In the genomic region with DNA sequence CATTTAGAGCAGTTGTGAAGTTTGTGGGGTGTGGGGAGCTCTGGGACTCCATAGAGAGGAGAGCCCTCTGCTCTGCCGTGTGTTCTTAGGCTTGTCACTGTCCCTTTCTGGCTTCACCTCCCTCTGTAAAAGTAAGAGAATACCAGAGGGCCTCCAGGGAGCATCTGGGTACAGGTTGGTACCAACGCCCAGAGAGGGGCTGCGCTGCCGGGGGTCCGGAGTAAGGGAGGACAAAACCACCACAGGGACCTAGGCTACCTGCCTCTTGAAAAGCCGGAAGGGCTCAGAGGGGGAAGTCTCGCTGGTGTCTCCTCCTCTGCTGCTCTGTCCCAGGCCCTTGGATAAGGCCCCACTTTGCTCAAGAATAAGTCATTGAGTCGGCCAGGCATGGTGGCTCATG, we compare ENCODE assay signal across 12 cellular contexts. TPM values are rescaled to one million over a fixed set of nuclear protein-coding genes. Genes with fewer than 3 reads are reported as not detected.
DNase-seq lines count a peak whose midpoint lies in the region; FAIRE-seq and TF ChIP-seq lines count a peak whose summit lies in the region.
"Had no signal": no experiment of that assay in that cellular context is flagged by ENCODE, and none has a peak within 500 bp of the region (broad histone marks: within the 10 kb centered on the region; RNA-seq: fewer than 3 reads in every experiment).

No MANE protein-coding gene starts in this region.

- H3K36me3 ChIP-seq in endothelial cell of umbilical vein (ENCODE audit: control insufficient read depth in 2 of 2, extremely low read depth in 1 of 2, insufficient read depth in 2 of 2, low read length in 2 of 2) (no peaks in the 10 kb centered on the region), muscle layer of colon (ENCODE audit: insufficient read depth, low read length) (no peaks in the 10 kb centered on the region), thyroid gland (no peaks in the 10 kb centered on the region)

- in situ Hi-C loops in G401 (cut with HindIII; ENCODE audit: low sequenced_read_pairs), result no loop called here

- WGBS in thyroid gland, 2 donors, result 90 to 92% methylated on average over 7 to 8 of the region's 8 CpGs

- intact Hi-C loops in endothelial cell of umbilical vein (cut with micrococcal nuclease) (loop anchor here (1.0 kb wide), 1 partner anchor 9 kb away; no protein-coding TSS in a partner anchor), thyroid gland (cut with DNase I) (no loop called here)

- peak overlapping the region; percentile 92 for H3K27ac ChIP-seq in RWPE1
- H3K27ac ChIP-seq in endothelial cell of umbilical vein (ENCODE audit: insufficient read depth, low read depth, low read length), result peak overlapping the region; percentile 88
- peak overlapping the region; percentile 10 for H3K27ac ChIP-seq in muscle layer of colon (ENCODE audit: low read depth, low read length)
- peak overlapping the region; percentile 91 to 96 (median 93) for H3K27ac ChIP-seq in thyroid gland

- DNase-seq in RWPE1 (ENCODE audit: low spot score) (no peak), endothelial cell of umbilical vein (ENCODE audit: low read depth, low spot score) (no peak), thyroid gland (no peak), activated gamma-delta T cell (lab: John Stamatoyannopoulos, UW) (no peak), G401 (ENCODE audit: low spot score) (no peak), inferior parietal cortex (ENCODE audit: extremely low spot score) (no peak), foreskin fibroblast (no peak)
- DNase-seq: activated CD4-positive, alpha-beta T cell treated with anti-CD3 and anti-CD28 coated beads, Interleukin-2, amount 10 ng/mL, durations not matched to agents 24 days and 14 days; activated naive CD4-positive, alpha-beta T cell; NCI-H2107; T-helper 1 cell had no signal

- H3K79me2 ChIP-seq in endothelial cell of umbilical vein (ENCODE audit: control insufficient read depth, insufficient read depth, low read length), result peaks cover 20% of the 10 kb centered on the region

- H3K9me3 ChIP-seq in endothelial cell of umbilical vein (replicated peaks; ENCODE audit: control insufficient read depth, insufficient read depth, low read length) (no peaks in the 10 kb centered on the region), muscle layer of colon (ENCODE audit: low read length) (no peaks in the 10 kb centered on the region), thyroid gland (no peaks in the 10 kb centered on the region)

- CTCF ChIA-PET in RWPE1 (lab: Yijun Ruan, JAX) (interaction anchor here (0.6 to 1.2 kb wide), 4 partner anchors 10 to 123 kb away, joined by 3 to 4 read pairs (median 4); no protein-coding TSS in a partner anchor), endothelial cell of umbilical vein (lab: Charles Lee) (interaction anchor here (0.7 to 4.0 kb wide), 9 partner anchors 10 to 142 kb away, joined by 3 to 15 read pairs (median 4); no protein-coding TSS in a partner anchor)

- POLR2A ChIA-PET in RWPE1 (lab: Yijun Ruan, JAX; ENCODE audit: low non-redundant PET) (no interaction called here), endothelial cell of umbilical vein (lab: Charles Lee) (interaction anchor here (1.2 kb wide), 1 partner anchor 14 kb away, joined by 4 read pairs; no protein-coding TSS in a partner anchor)

- TF ChIP-seq POLR2A in endothelial cell of umbilical vein (IDR thresholded peaks at IDR 0.05; ENCODE audit: low read depth, low read length) (no peak), thyroid gland (IDR thresholded peaks at IDR 0.05) (no peak)

- no peaks in the 10 kb centered on the region for H3K9me1 ChIP-seq in endothelial cell of umbilical vein (replicated peaks; ENCODE audit: control insufficient read depth, extremely low read depth, insufficient read depth, low read length)

- no peak overlapping the region for H2AFZ ChIP-seq in endothelial cell of umbilical vein (ENCODE audit: low read depth, low read length)

- dilution Hi-C loops in endothelial cell of umbilical vein (cut with MboI; ENCODE audit: extremely low pct_ligation_motif_present, low sequenced_read_pairs), result no loop called here

- FAIRE-seq in endothelial cell of umbilical vein (lab: Jason Lieb, UNC), result peak; percentile 43

- peaks cover 38% of the 10 kb centered on the region for H3K4me1 ChIP-seq in endothelial cell of umbilical vein (ENCODE audit: control insufficient read depth, extremely low read depth, insufficient read depth, low read length)
- H3K4me1 ChIP-seq in muscle layer of colon (ENCODE audit: insufficient read depth, low read length), result peaks cover 22% of the 10 kb centered on the region
- peaks cover 73 to 83% of the 10 kb centered on the region in 2 donors for H3K4me1 ChIP-seq in thyroid gland

- BruUV-seq in endothelial cell of umbilical vein (replicated peaks; lab: Mats Ljungman, UMichigan), result TSS peak; percentile 54

- no peak overlapping the region for H3K4me3 ChIP-seq in endothelial cell of umbilical vein (replicated peaks in 1 of 3; ENCODE audit: insufficient read depth in 1 of 3, low read depth in 1 of 3, low read length in 3 of 3)
- H3K4me3 ChIP-seq in muscle layer of colon (ENCODE audit: low read depth in 1 of 2, low read length in 2 of 2), result no peak overlapping the region
- no peak overlapping the region for H3K4me3 ChIP-seq in thyroid gland (replicated peaks in 1 of 3)
- no peak overlapping the region for H3K4me3 ChIP-seq in foreskin fibroblast (ENCODE audit: low read depth in 1 of 2, low read length in 2 of 2)

- H3K4me2 ChIP-seq in endothelial cell of umbilical vein (ENCODE audit: insufficient read depth, low read length), result no peak overlapping the region

- H3K27me3 ChIP-seq in endothelial cell of umbilical vein (ENCODE audit: control insufficient read depth in 2 of 2, insufficient read depth in 2 of 2, low read length in 2 of 2), result no peaks in the 10 kb centered on the region
- no peaks in the 10 kb centered on the region for H3K27me3 ChIP-seq in muscle layer of colon (ENCODE audit: control insufficient read depth in 1 of 2, insufficient read depth in 2 of 2, low read length in 2 of 2)
- H3K27me3 ChIP-seq in thyroid gland, result no peaks in the 10 kb centered on the region

- no peaks in the 10 kb centered on the region for H4K20me1 ChIP-seq in endothelial cell of umbilical vein (replicated peaks; ENCODE audit: control insufficient read depth, extremely low read depth, insufficient read depth, low read length)

- H3K9ac ChIP-seq in endothelial cell of umbilical vein (replicated peaks; ENCODE audit: extremely low read depth, insufficient read depth, low read length) (no peak overlapping the region), muscle layer of colon (ENCODE audit: low read length) (no peak overlapping the region)

- TF ChIP-seq CTCF in RWPE1 (conservative IDR thresholded peaks at IDR 0.05; ENCODE audit: low read depth) (no peak), endothelial cell of umbilical vein (IDR thresholded peaks at IDR 0.05; ENCODE audit: extremely low read depth in 1 of 2, insufficient read depth in 1 of 2, low read depth in 1 of 2, low read length in 2 of 2) (no peak), thyroid gland (IDR thresholded peaks at IDR 0.05) (no peak), foreskin fibroblast (IDR thresholded peaks at IDR 0.05; ENCODE audit: low read depth, low read length) (no peak)

TF ChIP-seq in endothelial cell of umbilical vein, 7 proteins besides CTCF, POLR2A, EP300 and RAD21:
- TF ChIP-seq EZH2 (IDR thresholded peaks at IDR 0.05; ENCODE audit: borderline replicate concordance, low read depth, low read length, severe bottlenecking) (no peak), POLR2AphosphoS5 (IDR thresholded peaks at IDR 0.05; ENCODE audit: insufficient read depth, low read depth, low read length) (no peak), GATA2 (IDR thresholded peaks at IDR 0.05; ENCODE audit: insufficient read depth, insufficient read length, low read depth, low read length) (no peak), JUN (IDR thresholded peaks at IDR 0.05; ENCODE audit: borderline replicate concordance, insufficient read depth, insufficient read length, low read depth) (no peak), FOS (IDR thresholded peaks at IDR 0.05; ENCODE audit: borderline replicate concordance, insufficient read depth, low read length) (no peak), MYC (IDR thresholded peaks at IDR 0.05; ENCODE audit: low read depth, low read length) (no peak)
- TF ChIP-seq, protein P1, sequence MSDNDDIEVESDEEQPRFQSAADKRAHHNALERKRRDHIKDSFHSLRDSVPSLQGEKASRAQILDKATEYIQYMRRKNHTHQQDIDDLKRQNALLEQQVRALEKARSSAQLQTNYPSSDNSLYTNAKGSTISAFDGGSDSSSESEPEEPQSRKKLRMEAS (IDR thresholded peaks at IDR 0.05; ENCODE audit: insufficient read depth, insufficient read length), result no peak
TF ChIP-seq in endothelial cell of umbilical vein: peak in this region for 0.

RNA-seq across cellular contexts. Expression of a gene that starts 3.1 kb away (rescaled TPM):
- 298 and 312 TPM in 2 replicates for total RNA-seq in endothelial cell of umbilical vein
- polyA plus RNA-seq in endothelial cell of umbilical vein, result 477 and 555 TPM in 2 replicates
- polyA plus RNA-seq in endothelial cell of umbilical vein (2011; cell fraction: cytosol; rRNA removed), result 285 and 337 TPM in 2 replicates
- polyA plus RNA-seq in endothelial cell of umbilical vein (2011; cell fraction: nucleus; rRNA removed), result 305 and 323 TPM in 2 replicates
- polyA plus RNA-seq in endothelial cell of umbilical vein (2012), result 200 and 246 TPM in 2 replicates
- polyA minus RNA-seq in endothelial cell of umbilical vein, result 370 and 385 TPM in 2 replicates
- 2.7 TPM for polyA minus RNA-seq in endothelial cell of umbilical vein (2011; cell fraction: cytosol; rRNA and poly(A)+ RNA removed)
- polyA minus RNA-seq in endothelial cell of umbilical vein (2011; cell fraction: nucleus; rRNA and poly(A)+ RNA removed), result 119 TPM in 2 replicates
- 100 to 1,000 TPM; 157 to 391 (median 227) TPM for total RNA-seq in thyroid gland
- total RNA-seq in G401 (2014; rRNA removed; shearing (Covaris generic)), result 61.7 and 64.3 TPM in 2 replicates
- total RNA-seq: activated CD4-positive, alpha-beta T cell treated with anti-CD3 and anti-CD28 coated beads, Interleukin-2, amount 10 ng/mL, durations not matched to agents 24 days and 14 days had no signal

RNA-seq across cellular contexts. Expression of a gene that starts 44.2 kb away (rescaled TPM):
- total RNA-seq in endothelial cell of umbilical vein (0.93 and 1.4 TPM in 2 replicates), thyroid gland (1 to 10 TPM in 2 of 4 donors, under 1 TPM in 2; 0.40 to 5.6 (median 1.3) TPM)
- 1.3 and 1.5 TPM in 2 replicates for polyA plus RNA-seq in endothelial cell of umbilical vein
- 0.75 and 0.86 TPM in 2 replicates for polyA plus RNA-seq in endothelial cell of umbilical vein (2011; cell fraction: cytosol; rRNA removed)
- 3.1 and 3.2 TPM in 2 replicates for polyA plus RNA-seq in endothelial cell of umbilical vein (2011; cell fraction: nucleus; rRNA removed)
- polyA plus RNA-seq in endothelial cell of umbilical vein (2012), result 0.32 and 0.57 TPM in 2 replicates
- polyA minus RNA-seq in endothelial cell of umbilical vein, result 1.5 and 1.7 TPM in 2 replicates
- not detected for polyA minus RNA-seq in endothelial cell of umbilical vein (2011; cell fraction: cytosol; rRNA and poly(A)+ RNA removed)
- 1.0 and 1.1 TPM in 2 replicates for polyA minus RNA-seq in endothelial cell of umbilical vein (2011; cell fraction: nucleus; rRNA and poly(A)+ RNA removed)
- total RNA-seq in G401 (2014; rRNA removed; shearing (Covaris generic)), result 2.0 and 4.2 TPM in 2 replicates
- total RNA-seq: activated CD4-positive, alpha-beta T cell treated with anti-CD3 and anti-CD28 coated beads, Interleukin-2, amount 10 ng/mL, durations not matched to agents 24 days and 14 days had no signal

Comparison
In these comparisons a context has a peak if more than half of its experiments do, and no peak if none do; other contexts are left out.
1. H3K27ac ChIP-seq: peak in every context shown above with its lines; median percentile 93 in thyroid gland; 92 in RWPE1; 88 in endothelial cell of umbilical vein; 10 in muscle layer of colon.